Comparison of ENCODE assay signal across 8 cellular contexts in the genomic region with DNA sequence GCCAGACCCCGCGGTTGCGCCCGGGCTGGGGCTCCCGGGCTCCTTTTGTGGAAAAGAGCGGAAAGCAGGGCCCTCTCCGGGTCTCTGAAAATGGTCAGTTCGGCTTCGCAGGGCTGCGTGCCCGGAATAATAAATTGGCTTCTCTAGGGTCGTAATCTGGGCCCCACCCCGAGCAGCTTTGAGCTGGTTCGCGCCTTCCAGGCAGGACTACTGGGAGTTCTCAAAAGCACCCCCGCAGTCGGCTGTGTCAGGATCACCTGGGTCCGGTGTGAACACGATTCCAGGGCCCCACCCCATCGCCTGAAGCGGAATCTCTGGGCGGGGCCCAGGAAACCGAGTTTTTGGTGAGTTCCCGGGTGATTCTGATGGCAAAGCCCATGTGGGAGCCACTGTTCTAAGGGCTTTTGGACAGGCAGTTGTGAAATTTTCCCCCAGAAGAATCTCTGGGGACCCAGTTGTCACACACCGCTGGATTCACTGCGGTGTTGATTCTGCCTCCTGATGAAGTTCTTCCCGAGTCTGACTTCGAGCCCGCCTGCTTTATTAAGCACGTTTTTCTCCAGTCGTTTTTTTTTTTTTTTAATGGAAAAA.
DNase-seq lines count a peak whose midpoint lies in the region; ATAC-seq and TF ChIP-seq lines count a peak whose summit lies in the region.

No MANE protein-coding gene starts in this region.

- no peaks in the 10 kb centered on the region for H3K79me2 ChIP-seq in osteoblast (ENCODE audit: insufficient read depth, low read length)

- H3K4me1 ChIP-seq in BE2C (peaks cover 5% of the 10 kb centered on the region), foreskin keratinocyte (peaks cover 14% of the 10 kb centered on the region), osteoblast (ENCODE audit: insufficient read depth, low read length) (peaks cover 26% of the 10 kb centered on the region)

- peak overlapping the region; percentile 72 for H3K4me3 ChIP-seq in BE2C (ENCODE audit: low read depth, low read length)
- peak overlapping the region; percentile 66 for H3K4me3 ChIP-seq in WI38 (ENCODE audit: low read depth, low read length)
- peak overlapping the region; percentile 80 for H3K4me3 ChIP-seq in osteoblast (ENCODE audit: insufficient read depth, low read length)

- H2AFZ ChIP-seq in osteoblast (ENCODE audit: low read length), result peak overlapping the region; percentile 77

- H3K27me3 ChIP-seq in BE2C, result no peaks in the 10 kb centered on the region
- no peaks in the 10 kb centered on the region for H3K27me3 ChIP-seq in foreskin keratinocyte
- H3K27me3 ChIP-seq in osteoblast (ENCODE audit: insufficient read depth, low read length), result no peaks in the 10 kb centered on the region

- H3K27ac ChIP-seq in foreskin keratinocyte (peak overlapping the region; percentile 90), osteoblast (ENCODE audit: low read depth, low read length) (peak overlapping the region; percentile 53)

- no peak for DNase-seq in BE2C
- DNase-seq in foreskin keratinocyte, result peak; percentile 52 to 76
- peak; percentile 83 for DNase-seq in osteoblast (ENCODE audit: insufficient read length, low spot score, missing footprints)
- no peak for DNase-seq in glomerular visceral epithelial cell (ENCODE audit: extremely low spot score)
- DNase-seq in germinal center (ENCODE audit: low spot score), result no peak

- ATAC-seq in HG02642 (IDR thresholded peaks at IDR 0.05; ENCODE audit: poor library complexity, unreplicated experiment) (peak; percentile 6), foreskin keratinocyte (peak; percentile 57), HG03460 (IDR thresholded peaks at IDR 0.05; ENCODE audit: unreplicated experiment) (no peak)

- H3K4me2 ChIP-seq in osteoblast (ENCODE audit: insufficient read depth, low read length), result peak overlapping the region; percentile 85

- H3K36me3 ChIP-seq in BE2C (no peaks in the 10 kb centered on the region), osteoblast (ENCODE audit: insufficient read depth, low read length) (no peaks in the 10 kb centered on the region)

- no peaks in the 10 kb centered on the region for H4K20me1 ChIP-seq in osteoblast (ENCODE audit: insufficient read depth, low read length)

- no peaks in the 10 kb centered on the region for H3K9me3 ChIP-seq in BE2C
- H3K9me3 ChIP-seq in osteoblast (ENCODE audit: low read depth, low read length), result peaks cover 5% of the 10 kb centered on the region

- TF ChIP-seq CTCF in BE2C (IDR thresholded peaks at IDR 0.05; ENCODE audit: low read depth, low read length), result no peak
- TF ChIP-seq CTCF in WI38 (IDR thresholded peaks at IDR 0.05; ENCODE audit: low read depth, low read length), result no peak
- TF ChIP-seq CTCF in foreskin keratinocyte (conservative IDR thresholded peaks at IDR 0.05), result no peak
- no peak for TF ChIP-seq CTCF in osteoblast (IDR thresholded peaks at IDR 0.05; ENCODE audit: extremely low read depth, low read depth, low read length)

Comparison
In these comparisons a context has a peak if more than half of its experiments do, and no peak if none do; other contexts are left out.
1. DNase-seq: peak in foreskin keratinocyte (2 of 2) and osteoblast (single experiment); none in BE2C (single experiment), glomerular visceral epithelial cell (single experiment) and germinal center (single experiment).
2. Peak in every context shown above with its lines, with median percentiles within 50 percentile points of each other: H3K4me3 ChIP-seq.